Comparison of ENCODE assay signal across 1 cellular context in the genomic region with DNA sequence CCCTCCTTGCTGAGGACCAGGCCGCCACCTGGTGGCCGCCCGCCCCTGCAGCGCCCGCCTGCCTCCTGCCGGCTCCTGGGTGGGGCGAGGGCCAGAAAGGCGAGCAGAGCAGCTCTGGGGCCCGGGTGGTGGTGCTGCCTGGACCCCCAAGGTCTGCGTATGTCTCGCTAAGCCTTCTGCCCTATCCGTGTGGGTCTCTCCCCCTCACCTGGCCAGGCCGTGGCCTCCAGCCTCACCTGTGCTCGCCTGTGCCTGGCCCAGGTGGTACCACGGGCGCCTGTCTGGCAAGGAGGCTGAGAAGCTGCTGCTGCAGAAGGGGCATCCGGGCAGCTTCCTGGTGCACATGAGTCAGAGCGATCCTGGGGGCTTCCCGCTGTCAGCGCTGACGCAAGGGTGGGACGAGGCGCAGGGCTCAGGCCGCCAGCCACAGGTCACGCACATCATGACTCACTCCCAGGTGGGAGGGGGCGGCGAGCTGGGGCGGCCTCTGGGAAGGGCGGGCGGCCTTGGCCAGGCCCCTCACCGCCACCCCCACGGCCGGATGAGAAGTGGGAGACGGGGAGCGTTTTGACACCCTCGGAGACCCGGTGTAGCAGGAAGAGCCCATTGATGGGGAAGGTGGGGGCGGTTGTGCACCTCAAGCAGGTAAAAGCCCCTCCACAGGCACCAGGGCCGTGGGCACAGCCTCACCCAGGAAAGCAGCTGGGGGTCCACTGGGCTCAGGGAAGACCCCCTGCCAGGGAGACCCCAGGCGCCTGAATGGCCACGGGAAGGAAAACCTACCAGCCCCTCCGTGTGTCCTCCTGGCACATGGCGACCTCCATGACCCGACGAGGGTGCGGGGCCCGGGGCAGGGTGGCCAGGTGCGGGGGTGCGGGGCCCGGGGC.
TF ChIP-seq lines count a peak whose summit lies in the region.

No MANE protein-coding gene starts in this region.

TF ChIP-seq in GM23338, 12 proteins besides CTCF, POLR2A, EP300 and RAD21 (continued from another document):
- no peak for TF ChIP-seq REST (IDR thresholded peaks at IDR 0.05; ENCODE audit: unreplicated experiment)
- TF ChIP-seq ZNF331 (CRISPR knock-in tag; IDR thresholded peaks at IDR 0.05; ENCODE audit: low read depth): no peak
- TF ChIP-seq NANOG (IDR thresholded peaks at IDR 0.05; ENCODE audit: borderline replicate concordance): no peak
- no peak for TF ChIP-seq ZNF114 (CRISPR knock-in tag; IDR thresholded peaks at IDR 0.05)
- no peak for TF ChIP-seq CREB1 (CRISPR knock-in tag; IDR thresholded peaks at IDR 0.05; ENCODE audit: low read depth)
- TF ChIP-seq, protein P1, sequence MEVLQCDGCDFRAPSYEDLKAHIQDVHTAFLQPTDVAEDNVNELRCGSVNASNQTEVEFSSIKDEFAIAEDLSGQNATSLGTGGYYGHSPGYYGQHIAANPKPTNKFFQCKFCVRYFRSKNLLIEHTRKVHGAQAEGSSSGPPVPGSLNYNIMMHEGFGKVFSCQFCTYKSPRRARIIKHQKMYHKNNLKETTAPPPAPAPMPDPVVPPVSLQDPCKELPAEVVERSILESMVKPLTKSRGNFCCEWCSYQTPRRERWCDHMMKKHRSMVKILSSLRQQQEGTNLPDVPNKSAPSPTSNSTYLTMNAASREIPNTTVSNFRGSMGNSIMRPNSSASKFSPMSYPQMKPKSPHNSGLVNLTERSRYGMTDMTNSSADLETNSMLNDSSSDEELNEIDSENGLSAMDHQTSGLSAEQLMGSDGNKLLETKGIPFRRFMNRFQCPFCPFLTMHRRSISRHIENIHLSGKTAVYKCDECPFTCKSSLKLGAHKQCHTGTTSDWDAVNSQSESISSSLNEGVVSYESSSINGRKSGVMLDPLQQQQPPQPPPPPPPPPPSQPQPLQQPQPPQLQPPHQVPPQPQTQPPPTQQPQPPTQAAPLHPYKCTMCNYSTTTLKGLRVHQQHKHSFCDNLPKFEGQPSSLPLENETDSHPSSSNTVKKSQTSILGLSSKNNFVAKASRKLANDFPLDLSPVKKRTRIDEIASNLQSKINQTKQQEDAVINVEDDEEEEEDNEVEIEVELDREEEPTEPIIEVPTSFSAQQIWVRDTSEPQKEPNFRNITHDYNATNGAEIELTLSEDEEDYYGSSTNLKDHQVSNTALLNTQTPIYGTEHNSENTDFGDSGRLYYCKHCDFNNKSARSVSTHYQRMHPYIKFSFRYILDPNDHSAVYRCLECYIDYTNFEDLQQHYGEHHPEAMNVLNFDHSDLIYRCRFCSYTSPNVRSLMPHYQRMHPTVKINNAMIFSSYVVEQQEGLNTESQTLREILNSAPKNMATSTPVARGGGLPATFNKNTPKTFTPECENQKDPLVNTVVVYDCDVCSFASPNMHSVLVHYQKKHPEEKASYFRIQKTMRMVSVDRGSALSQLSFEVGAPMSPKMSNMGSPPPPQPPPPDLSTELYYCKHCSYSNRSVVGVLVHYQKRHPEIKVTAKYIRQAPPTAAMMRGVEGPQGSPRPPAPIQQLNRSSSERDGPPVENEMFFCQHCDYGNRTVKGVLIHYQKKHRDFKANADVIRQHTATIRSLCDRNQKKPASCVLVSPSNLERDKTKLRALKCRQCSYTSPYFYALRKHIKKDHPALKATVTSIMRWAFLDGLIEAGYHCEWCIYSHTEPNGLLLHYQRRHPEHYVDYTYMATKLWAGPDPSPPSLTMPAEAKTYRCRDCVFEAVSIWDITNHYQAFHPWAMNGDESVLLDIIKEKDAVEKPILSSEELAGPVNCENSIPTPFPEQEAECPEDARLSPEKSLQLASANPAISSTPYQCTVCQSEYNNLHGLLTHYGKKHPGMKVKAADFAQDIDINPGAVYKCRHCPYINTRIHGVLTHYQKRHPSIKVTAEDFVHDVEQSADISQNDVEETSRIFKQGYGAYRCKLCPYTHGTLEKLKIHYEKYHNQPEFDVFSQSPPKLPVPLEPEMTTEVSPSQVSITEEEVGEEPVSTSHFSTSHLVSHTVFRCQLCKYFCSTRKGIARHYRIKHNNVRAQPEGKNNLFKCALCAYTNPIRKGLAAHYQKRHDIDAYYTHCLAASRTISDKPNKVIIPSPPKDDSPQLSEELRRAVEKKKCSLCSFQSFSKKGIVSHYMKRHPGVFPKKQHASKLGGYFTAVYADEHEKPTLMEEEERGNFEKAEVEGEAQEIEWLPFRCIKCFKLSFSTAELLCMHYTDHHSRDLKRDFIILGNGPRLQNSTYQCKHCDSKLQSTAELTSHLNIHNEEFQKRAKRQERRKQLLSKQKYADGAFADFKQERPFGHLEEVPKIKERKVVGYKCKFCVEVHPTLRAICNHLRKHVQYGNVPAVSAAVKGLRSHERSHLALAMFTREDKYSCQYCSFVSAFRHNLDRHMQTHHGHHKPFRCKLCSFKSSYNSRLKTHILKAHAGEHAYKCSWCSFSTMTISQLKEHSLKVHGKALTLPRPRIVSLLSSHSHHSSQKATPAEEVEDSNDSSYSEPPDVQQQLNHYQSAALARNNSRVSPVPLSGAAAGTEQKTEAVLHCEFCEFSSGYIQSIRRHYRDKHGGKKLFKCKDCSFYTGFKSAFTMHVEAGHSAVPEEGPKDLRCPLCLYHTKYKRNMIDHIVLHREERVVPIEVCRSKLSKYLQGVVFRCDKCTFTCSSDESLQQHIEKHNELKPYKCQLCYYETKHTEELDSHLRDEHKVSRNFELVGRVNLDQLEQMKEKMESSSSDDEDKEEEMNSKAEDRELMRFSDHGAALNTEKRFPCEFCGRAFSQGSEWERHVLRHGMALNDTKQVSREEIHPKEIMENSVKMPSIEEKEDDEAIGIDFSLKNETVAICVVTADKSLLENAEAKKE (CRISPR knock-in tag; IDR thresholded peaks at IDR 0.05): no peak
